ENCODE assay signal across 20 cellular contexts in genomic region chr6:40389176-40389767, GRCh38.
DNase-seq lines count a peak whose midpoint lies in the region; ATAC-seq lines count a peak whose summit lies in the region.
"Had no signal": no experiment of that assay in that cellular context is flagged by ENCODE, and none has a peak within 500 bp of the region (broad histone marks: within the 10 kb centered on the region; RNA-seq: fewer than 3 reads in every experiment).

No MANE protein-coding gene starts in this region.

- H3K9me3 Mint-ChIP-seq in activated naive CD8-positive, alpha-beta T cell (ENCODE audit: low read depth) = no peaks in the 10 kb centered on the region
- H3K9me3 Mint-ChIP-seq in activated naive CD8-positive, alpha-beta T cell treated with anti-CD3 and anti-CD28 coated beads for 36 hours = no peaks in the 10 kb centered on the region
- H3K9me3 Mint-ChIP-seq in T-cell = no peaks in the 10 kb centered on the region
- H3K9me3 Mint-ChIP-seq in central memory CD8-positive, alpha-beta T cell = no peaks in the 10 kb centered on the region
- H3K9me3 Mint-ChIP-seq: neural crest cell had no signal

- DNase-seq in activated naive CD8-positive, alpha-beta T cell treated with anti-CD3 and anti-CD28 coated beads for 36 hours = no peak
- DNase-seq in T-cell (peak in 1 of 34 experiments; percentile 14), SKM-1 (lab: John Stamatoyannopoulos, UW; ENCODE audit: unreplicated experiment) (no peak), superior temporal gyrus (ENCODE audit: extremely low spot score) (no peak), NCI-H2081 (lab: John Stamatoyannopoulos, UW) (no peak)
- peak in 1 of 2 donors; percentile 4 for DNase-seq in central memory CD8-positive, alpha-beta T cell (ENCODE audit: low spot score in 2 of 2)
- DNase-seq: amygdala; HFFc6; hypothalamus; NCI-H1092 treated with DMSO at 0.1 percent for 48 hours; NCI-H2029; NCI-H2227 treated with DMSO at 0.1 percent for 48 hours; NCI-H69; right lobe of liver; stimulated activated CD4-positive, alpha-beta T cell treated with anti-CD3 and anti-CD28 coated beads, Interleukin-12 subunit alpha, Interleukin-12 subunit beta, amount 100 ng/mL, for 4 hours; stimulated activated CD4-positive, alpha-beta T cell treated with anti-CD3 and anti-CD28 coated beads, Interleukin-4, amount 100 ng/mL, for 24 hours had no signal

- peak overlapping the region; percentile 63 for H3K4me3 Mint-ChIP-seq in activated naive CD8-positive, alpha-beta T cell
- H3K4me3 Mint-ChIP-seq in activated naive CD8-positive, alpha-beta T cell treated with anti-CD3 and anti-CD28 coated beads for 36 hours = no peak overlapping the region
- peak overlapping the region; percentile 21 to 65 (median 47) for H3K4me3 Mint-ChIP-seq in T-cell
- peak overlapping the region; percentile 25 for H3K4me3 Mint-ChIP-seq in central memory CD8-positive, alpha-beta T cell
- H3K4me3 Mint-ChIP-seq: HFFc6, neural crest cell had no signal

- POLR2A ChIA-PET in T-cell (lab: Charles Lee) = no interaction called here

- H3K4me1 Mint-ChIP-seq in activated naive CD8-positive, alpha-beta T cell (ENCODE audit: low read depth) = peaks cover 45% of the 10 kb centered on the region
- peaks cover 21% of the 10 kb centered on the region for H3K4me1 Mint-ChIP-seq in activated naive CD8-positive, alpha-beta T cell treated with anti-CD3 and anti-CD28 coated beads for 36 hours
- peaks cover 67 to 72% (median 72%) of the 10 kb centered on the region in 3 donors for H3K4me1 Mint-ChIP-seq in T-cell
- H3K4me1 Mint-ChIP-seq in central memory CD8-positive, alpha-beta T cell = peaks cover 41% of the 10 kb centered on the region

- peaks cover 1% of the 10 kb centered on the region for H3K27me3 Mint-ChIP-seq in activated naive CD8-positive, alpha-beta T cell
- peaks cover 15% of the 10 kb centered on the region for H3K27me3 Mint-ChIP-seq in activated naive CD8-positive, alpha-beta T cell treated with anti-CD3 and anti-CD28 coated beads for 36 hours
- H3K27me3 Mint-ChIP-seq in T-cell = peaks cover 0 to 15% of the 10 kb centered on the region in 2 donors
- peaks cover 21% of the 10 kb centered on the region for H3K27me3 Mint-ChIP-seq in central memory CD8-positive, alpha-beta T cell

- ATAC-seq in T-cell (replicated peaks in 1 of 4) = peak in 3 of 4 experiments; percentile 37 to 83 (median 68)
- ATAC-seq in central memory CD8-positive, alpha-beta T cell (replicated peaks; ENCODE audit: extremely low read depth, poor library complexity, severe bottlenecking) = no peak
- ATAC-seq: gastroesophageal sphincter, right lobe of liver had no signal

- CTCF ChIA-PET in T-cell (lab: Charles Lee) = no interaction called here

- no peaks in the 10 kb centered on the region for H3K36me3 Mint-ChIP-seq in activated naive CD8-positive, alpha-beta T cell
- H3K36me3 Mint-ChIP-seq in activated naive CD8-positive, alpha-beta T cell treated with anti-CD3 and anti-CD28 coated beads for 36 hours = no peaks in the 10 kb centered on the region
- H3K36me3 Mint-ChIP-seq in T-cell = no peaks in the 10 kb centered on the region
- peaks cover 3% of the 10 kb centered on the region for H3K36me3 Mint-ChIP-seq in central memory CD8-positive, alpha-beta T cell (ENCODE audit: insufficient read depth)
- H3K36me3 Mint-ChIP-seq: CD8-positive, alpha-beta memory T cell had no signal

- peak overlapping the region; percentile 67 for H3K27ac Mint-ChIP-seq in activated naive CD8-positive, alpha-beta T cell
- H3K27ac Mint-ChIP-seq in activated naive CD8-positive, alpha-beta T cell treated with anti-CD3 and anti-CD28 coated beads for 36 hours = no peak overlapping the region
- peak overlapping the region; percentile 90 to 95 for H3K27ac Mint-ChIP-seq in T-cell
- H3K27ac Mint-ChIP-seq in central memory CD8-positive, alpha-beta T cell (ENCODE audit: low read depth) = peak overlapping the region; percentile 80
- H3K27ac Mint-ChIP-seq: HFFc6 had no signal
